In genomic region chr14:96390965-96391292, GRCh38 we compare ENCODE assay signal across 9 cellular contexts. TPM values are rescaled to one million over a fixed set of nuclear protein-coding genes. Genes with fewer than 3 reads are reported as not detected.
DNase-seq lines count a peak whose midpoint lies in the region; ATAC-seq and TF ChIP-seq lines count a peak whose summit lies in the region.
"Had no signal": no experiment of that assay in that cellular context is flagged by ENCODE, and none has a peak within 500 bp of the region (broad histone marks: within the 10 kb centered on the region; RNA-seq: fewer than 3 reads in every experiment).

No MANE protein-coding gene starts in this region.

- H4K91ac ChIP-seq in IMR-90 (ENCODE audit: insufficient read depth, low read depth, low read length), result no peak overlapping the region

- no peaks in the 10 kb centered on the region for H3K9me1 ChIP-seq in IMR-90 (ENCODE audit: insufficient read depth, low read length)

- peaks cover 10% of the 10 kb centered on the region for H3K4me1 Mint-ChIP-seq in chondrocyte (ENCODE audit: low read depth)

- H3K9ac ChIP-seq in IMR-90 (ENCODE audit: low read depth, low read length), result 0 out of 2 replicates have a peak overlapping the region, but pooled peaks have one; percentile 15

- no peak overlapping the region for H2AK5ac ChIP-seq in IMR-90 (ENCODE audit: low read depth, low read length)

- H2AK9ac ChIP-seq in IMR-90 (replicated peaks; ENCODE audit: low read depth, low read length, poor library complexity), result no peak overlapping the region

- ATAC-seq in IMR-90 (ENCODE audit: low read depth) (no peak), GM21515 (IDR thresholded peaks at IDR 0.05; ENCODE audit: unreplicated experiment) (no peak)

- DNase-seq in IMR-90 (no peak), chondrocyte (ENCODE audit: low spot score) (no peak), NCI-H2196 treated with DMSO at 0.1 percent for 48 hours (lab: John Stamatoyannopoulos, UW; ENCODE audit: unreplicated experiment) (no peak), ureter (ENCODE audit: low spot score) (no peak)
- DNase-seq in activated CD4-positive, alpha-beta T cell treated with anti-CD3 and anti-CD28 coated beads, Interleukin-2, amount 50 U/mL, for 1 hour, result no peak

- no peak overlapping the region for H3K27ac ChIP-seq in ACC112 (ENCODE audit: low read depth, low read length)
- H3K27ac ChIP-seq in IMR-90 (ENCODE audit: insufficient read depth, low read length), result no peak overlapping the region
- peak overlapping the region; percentile 16 for H3K27ac ChIP-seq in muscle layer of duodenum (ENCODE audit: low read length)

- H2AFZ ChIP-seq in ACC112 (ENCODE audit: low read length, unreplicated experiment) (peak overlapping the region; percentile 94), IMR-90 (replicated peaks; ENCODE audit: low read length, poor library complexity) (peak overlapping the region; percentile 92)

- no peak overlapping the region for H2BK120ac ChIP-seq in IMR-90 (ENCODE audit: low read depth, low read length)

- no peaks in the 10 kb centered on the region for H3K36me3 Mint-ChIP-seq in chondrocyte (ENCODE audit: low read depth)

- H3K23ac ChIP-seq in IMR-90 (ENCODE audit: low read depth, low read length), result 0 out of 2 replicates have a peak overlapping the region, but pooled peaks have one; percentile 64

- no peak for TF ChIP-seq POLR2A in IMR-90 (IDR thresholded peaks at IDR 0.05; ENCODE audit: low read depth, low read length)

- no peak overlapping the region for H4K5ac ChIP-seq in IMR-90 (ENCODE audit: low read depth, low read length)

- H3K36me3 ChIP-seq in ACC112 (ENCODE audit: insufficient read depth, low read length) (no peaks in the 10 kb centered on the region), IMR-90 (ENCODE audit: control insufficient read depth, insufficient read depth, low read length) (no peaks in the 10 kb centered on the region), muscle layer of duodenum (ENCODE audit: control insufficient read depth in 1 of 2, insufficient read depth in 2 of 2, low read length in 2 of 2) (peaks cover 0 to 3% of the 10 kb centered on the region in 2 donors)

- H2BK5ac ChIP-seq in IMR-90 (ENCODE audit: low read depth, low read length, poor library complexity, severe bottlenecking), result no peak overlapping the region

- H3K4me2 ChIP-seq in IMR-90 (ENCODE audit: low read depth, low read length), result peak overlapping the region; percentile 85

- no peaks in the 10 kb centered on the region for H3K9me3 ChIP-seq in IMR-90 (ENCODE audit: control insufficient read depth, insufficient read depth, low read length)
- H3K9me3 ChIP-seq in muscle layer of duodenum (ENCODE audit: control insufficient read depth in 1 of 2, low read length in 2 of 2), result no peaks in the 10 kb centered on the region

- no peak for TF ChIP-seq RAD21 in IMR-90 (IDR thresholded peaks at IDR 0.05; ENCODE audit: low read length)

- no peaks in the 10 kb centered on the region for H3K27me3 Mint-ChIP-seq in chondrocyte (ENCODE audit: low read depth)

- dilution Hi-C loops in IMR-90 (cut with HindIII; ENCODE audit: low sequenced_read_pairs, unreplicated experiment), result no loop called here

- intact Hi-C loops in IMR-90 (cut with micrococcal nuclease), result no loop called here

- in situ Hi-C loops in IMR-90 (cut with MboI; ENCODE audit: low sequenced_read_pairs), result no loop called here

- no peaks in the 10 kb centered on the region for H3K9me3 Mint-ChIP-seq in chondrocyte (ENCODE audit: low read depth)

- no peak overlapping the region for H2BK20ac ChIP-seq in IMR-90 (ENCODE audit: low read depth, low read length)

- WGBS in IMR-90 (ENCODE audit: extremely low coverage in 2 of 2, insufficient read length in 1 of 2), 2 experiments, result no CpG with 5 or more reads among the region's 13 CpGs

- H3K4me3 Mint-ChIP-seq in chondrocyte (ENCODE audit: unreplicated experiment), result peak overlapping the region; percentile 87

- no peaks in the 10 kb centered on the region for H3K79me2 ChIP-seq in ACC112 (ENCODE audit: control insufficient read depth, insufficient read depth, low read length, unreplicated experiment)

- H3K14ac ChIP-seq in IMR-90 (replicated peaks; ENCODE audit: low read depth, low read length), result no peak overlapping the region

- no peak overlapping the region for H3K56ac ChIP-seq in IMR-90 (ENCODE audit: extremely low read depth, insufficient read depth, low read length)

- POLR2A ChIA-PET in IMR-90 (lab: Charles Lee; ENCODE audit: unreplicated experiment), result no interaction called here

- H4K20me1 ChIP-seq in IMR-90 (ENCODE audit: insufficient read depth, low read length), result no peaks in the 10 kb centered on the region

- H3K4me3 ChIP-seq in ACC112 (ENCODE audit: low read depth, low read length) (peak overlapping the region; percentile 88), IMR-90 (ENCODE audit: insufficient read depth, low read depth, low read length) (peak overlapping the region; percentile 95), muscle layer of duodenum (ENCODE audit: low read depth in 1 of 2, low read length in 2 of 2) (peak overlapping the region; percentile 70 to 76)

- BruUV-seq in IMR-90 (replicated peaks; lab: Mats Ljungman, UMichigan), result no TSS peak

- no peak overlapping the region for H3K4ac ChIP-seq in IMR-90 (ENCODE audit: low read depth, low read length)

- no peak overlapping the region for H3K18ac ChIP-seq in IMR-90 (ENCODE audit: low read depth, low read length)

- TF ChIP-seq CTCF in IMR-90 (conservative IDR thresholded peaks at IDR 0.05; ENCODE audit: low read depth, low read length) (no peak), chondrocyte (IDR thresholded peaks at IDR 0.05) (no peak)

- H3K27me3 ChIP-seq in ACC112 (ENCODE audit: insufficient read depth, low read length) (no peaks in the 10 kb centered on the region), IMR-90 (ENCODE audit: control insufficient read depth, insufficient read depth, low read length) (no peaks in the 10 kb centered on the region; the same call in 1 of the 2 replicates), muscle layer of duodenum (ENCODE audit: low read depth, low read length) (no peaks in the 10 kb centered on the region)

- H3K27ac Mint-ChIP-seq in chondrocyte (ENCODE audit: unreplicated experiment), result no peak overlapping the region

- no peak overlapping the region for H2BK15ac ChIP-seq in IMR-90 (ENCODE audit: low read depth, low read length)

- H3K4me1 ChIP-seq in ACC112 (ENCODE audit: control insufficient read depth, insufficient read depth, low read length, unreplicated experiment) (peaks cover 3% of the 10 kb centered on the region), IMR-90 (ENCODE audit: control insufficient read depth, insufficient read depth, low read length) (peaks cover 2% of the 10 kb centered on the region; the same call in 1 of the 2 replicates), muscle layer of duodenum (ENCODE audit: control insufficient read depth in 1 of 2, insufficient read depth in 2 of 2, low read length in 2 of 2) (peaks cover 0 to 5% of the 10 kb centered on the region in 2 donors)

- no peak overlapping the region; a peak in 1 of 4 replicates for H4K8ac ChIP-seq in IMR-90 (ENCODE audit: low read depth in 2 of 2, low read length in 2 of 2)

- no peaks in the 10 kb centered on the region for H3K79me1 ChIP-seq in IMR-90 (ENCODE audit: low read depth in 1 of 2, low read length in 2 of 2)

- CTCF ChIA-PET in IMR-90 (lab: Yijun Ruan, JAX), result interaction anchor here (0.7 kb wide), 1 partner anchor 8 kb away, joined by 3 read pairs; no protein-coding TSS in a partner anchor

TF ChIP-seq in IMR-90, 13 proteins besides CTCF, POLR2A, EP300 and RAD21:
- TF ChIP-seq BHLHE40 (IDR thresholded peaks at IDR 0.05; ENCODE audit: low read depth, low read length) (0 out of 2 replicates have a peak, but pooled peaks have one; percentile 0), SMC3 (IDR thresholded peaks at IDR 0.05; ENCODE audit: low read depth, low read length) (no peak)

RNA-seq across cellular contexts. Expression of gene AK7, which starts 1.0 kb away (rescaled TPM):
- under 0.01 TPM in 1 of 2 replicates, not detected in the other for total RNA-seq in IMR-90 (2012; rRNA removed)
- 0.10 and 0.21 TPM in 2 replicates for polyA plus RNA-seq in IMR-90 (2012; rRNA removed)
- polyA plus RNA-seq in IMR-90 (2012; cell fraction: cytosol; rRNA removed), result 0.06 and 0.12 TPM in 2 replicates
- 0.32 TPM in 1 of 2 replicates, not detected in the other for polyA plus RNA-seq in IMR-90 (2012; cell fraction: nucleus; rRNA removed; ENCODE audit: low replicate concordance)
- total RNA-seq in chondrocyte, result 0.05 TPM in 1 of 3 replicates, not detected in the others
- total RNA-seq in ureter, result 1.5 TPM
- total RNA-seq: T-helper 1 cell treated with Interleukin-12 subunit alpha and Interleukin-12 subunit beta and Interleukin-4 antibody, amounts not matched to agents 30 ng/mL and 1 ng/mL, for 36 hours had no signal

RNA-seq across cellular contexts. Expression of gene GSKIP, which starts 27.6 kb away (rescaled TPM):
- total RNA-seq in IMR-90 (2012; rRNA removed) (22.0 and 34.7 TPM in 2 replicates), chondrocyte (15.0 to 22.4 TPM (median 19.4 TPM) in 3 replicates), ureter (15.6 TPM)
- polyA plus RNA-seq in IMR-90 (2012; rRNA removed), result 9.4 and 11.7 TPM in 2 replicates
- 1.6 and 2.8 TPM in 2 replicates for polyA plus RNA-seq in IMR-90 (2012; cell fraction: cytosol; rRNA removed)
- 0.50 and 4.1 TPM in 2 replicates for polyA plus RNA-seq in IMR-90 (2012; cell fraction: nucleus; rRNA removed; ENCODE audit: low replicate concordance)

RNA-seq across cellular contexts. Expression of gene ATG2B, which starts 27.8 kb away (rescaled TPM):
- total RNA-seq in IMR-90 (2012; rRNA removed) (20.6 and 22.0 TPM in 2 replicates), chondrocyte (17.0 to 18.1 TPM (median 17.8 TPM) in 3 replicates), ureter (35.8 TPM)
- polyA plus RNA-seq in IMR-90 (2012; rRNA removed), result 6.1 and 6.9 TPM in 2 replicates
- 1.8 and 2.9 TPM in 2 replicates for polyA plus RNA-seq in IMR-90 (2012; cell fraction: cytosol; rRNA removed)
- polyA plus RNA-seq in IMR-90 (2012; cell fraction: nucleus; rRNA removed; ENCODE audit: low replicate concordance), result 4.7 and 21.1 TPM in 2 replicates
